ENCODE assay signal across 8 cellular contexts in genomic region chr15:56249080-56249479, GRCh38. TPM values are rescaled to one million over a fixed set of nuclear protein-coding genes. Genes with fewer than 3 reads are reported as not detected.
A peak's percentile ranks its signal among the peaks of the same experiment; 100 is the strongest.
DNase-seq lines count a peak whose midpoint lies in the region; ATAC-seq and TF ChIP-seq lines count a peak whose summit lies in the region.

No MANE protein-coding gene starts in this region.

- H3K27ac Mint-ChIP-seq in GM23338: no peak overlapping the region

- intact Hi-C loops in gastrocnemius medialis (cut with DNase I; ENCODE audit: low total_unique reads): loop anchor here (10.0 kb wide), 3 partner anchors 116 to 1054 kb away; partner anchors contain the start of genes RSL24D1 and TEX9

- H3K36me3 Mint-ChIP-seq in GM23338 (ENCODE audit: low read depth): no peaks in the 10 kb centered on the region

- no peak for TF ChIP-seq POLR2A in gastrocnemius medialis (IDR thresholded peaks at IDR 0.05)

- H2AFZ ChIP-seq in GM23338: no peak overlapping the region

- no peaks in the 10 kb centered on the region for H4K20me1 ChIP-seq in GM23338 (replicated peaks; ENCODE audit: insufficient read depth)

- H3F3A ChIP-seq in GM23338 (replicated peaks; ENCODE audit: low read depth): peaks cover 5% of the 10 kb centered on the region; the same call in 1 of the 2 replicates

- peak; percentile 29 for ATAC-seq in GM23338
- ATAC-seq in gastrocnemius medialis: no peak

- H3K27me3 ChIP-seq in GM23338 (ENCODE audit: insufficient read depth) (no peaks in the 10 kb centered on the region), gastrocnemius medialis (no peaks in the 10 kb centered on the region)

- H3K36me3 ChIP-seq in GM23338 (ENCODE audit: insufficient read depth): no peaks in the 10 kb centered on the region
- H3K36me3 ChIP-seq in gastrocnemius medialis: no peaks in the 10 kb centered on the region

- in situ Hi-C loops in gastrocnemius medialis (cut with MboI; ENCODE audit: low sequenced_read_pairs in 4 of 4): loop anchor here in 1 of 4 donors (25.0 kb wide), 2 partner anchors 112 to 262 kb away; partner anchors contain the start of gene NEDD4

- TF ChIP-seq CTCF in AG09309 (IDR thresholded peaks at IDR 0.05; ENCODE audit: control insufficient read depth, insufficient read depth, low read depth, low read length, missing control alignments): peak; percentile 53
- TF ChIP-seq CTCF in GM23338 (conservative IDR thresholded peaks at IDR 0.05; ENCODE audit: low read depth in 2 of 2): peak; percentile 73 to 79
- TF ChIP-seq CTCF in gastrocnemius medialis (IDR thresholded peaks at IDR 0.05 in 4 of 5, conservative IDR thresholded peaks at IDR 0.05 in 1 of 5): no peak

- H3K27me3 Mint-ChIP-seq in GM23338 (ENCODE audit: insufficient read depth, low read depth, poor library complexity): peaks cover 11% of the 10 kb centered on the region

- peaks cover 27% of the 10 kb centered on the region for H3K4me1 Mint-ChIP-seq in GM23338

- H3K4me2 ChIP-seq in GM23338: no peak overlapping the region

- H3K4me3 ChIP-seq in AG09309 (ENCODE audit: control insufficient read depth, low read depth, low read length) (no peak overlapping the region), GM23338 (no peak overlapping the region), gastrocnemius medialis (no peak overlapping the region)

- no peaks in the 10 kb centered on the region for H3K9me2 ChIP-seq in GM23338 (ENCODE audit: insufficient read depth)

- DNase-seq in AG09309 (ENCODE audit: low read depth) (peak; percentile 37), GM23338 (ENCODE audit: low spot score) (peak; percentile 93), OCI-M1 (lab: John Stamatoyannopoulos, UW) (peak; percentile 88), fibroblast of peridontal ligament (ENCODE audit: extremely low read depth) (peak; percentile 63), gastrocnemius medialis (no peak)
- DNase-seq in activated naive CD4-positive, alpha-beta T cell (lab: John Stamatoyannopoulos, UW): no peak
- DNase-seq in activated CD4-positive, alpha-beta T cell treated with anti-CD3 and anti-CD28 coated beads for 48 hours: no peak
- DNase-seq in central memory CD4-positive, alpha-beta T cell: no peak

- no peaks in the 10 kb centered on the region for H3K79me2 ChIP-seq in GM23338 (replicated peaks; ENCODE audit: insufficient read depth)

- H3K27ac ChIP-seq in GM23338 (ENCODE audit: low read depth): no peak overlapping the region
- no peak overlapping the region for H3K27ac ChIP-seq in gastrocnemius medialis

- H3K9me3 Mint-ChIP-seq in GM23338: no peaks in the 10 kb centered on the region

- no peaks in the 10 kb centered on the region for H3K9me3 ChIP-seq in gastrocnemius medialis

- H3K4me3 Mint-ChIP-seq in GM23338: no peak overlapping the region

- peaks cover 21% of the 10 kb centered on the region for H3K4me1 ChIP-seq in GM23338 (ENCODE audit: insufficient read depth)
- H3K4me1 ChIP-seq in gastrocnemius medialis: peaks cover 18 to 20% of the 10 kb centered on the region in 2 donors

TF ChIP-seq in GM23338, 12 proteins besides CTCF, POLR2A, EP300 and RAD21 (continues in another document):
- TF ChIP-seq ZNF331 (CRISPR knock-in tag; IDR thresholded peaks at IDR 0.05; ENCODE audit: low read depth): no peak
- TF ChIP-seq ETS1 (IDR thresholded peaks at IDR 0.05): no peak
- TF ChIP-seq ZNF114 (CRISPR knock-in tag; IDR thresholded peaks at IDR 0.05): no peak
- no peak for TF ChIP-seq NANOG (IDR thresholded peaks at IDR 0.05; ENCODE audit: borderline replicate concordance)
- no peak for TF ChIP-seq REST (IDR thresholded peaks at IDR 0.05; ENCODE audit: unreplicated experiment)
- no peak for TF ChIP-seq EZH2phosphoT487 (IDR thresholded peaks at IDR 0.05; ENCODE audit: unreplicated experiment)
- TF ChIP-seq STAT1 (IDR thresholded peaks at IDR 0.05; ENCODE audit: unreplicated experiment): no peak
- no peak for TF ChIP-seq POLR2AphosphoS5 (IDR thresholded peaks at IDR 0.05; ENCODE audit: low read depth)

RNA-seq across cellular contexts. Expression of gene RFX7, which starts 5.4 kb away (rescaled TPM):
- 33.6 TPM in 2 replicates for total RNA-seq in GM23338 (2014; rRNA removed; shearing (Covaris generic))
- polyA plus RNA-seq in GM23338 (2016; fragmentation: Nextera tagmentation; extraction: Ambion mirVana): 15.8 and 17.6 TPM in 2 replicates
- total RNA-seq in gastrocnemius medialis: 10 to 100 TPM in 2 of 4 donors, 1 to 10 TPM in 2; 9.6 to 11.7 (median 10.7) TPM

Comparison
In these comparisons a context has a peak if more than half of its experiments do, and no peak if none do; other contexts are left out.
1. DNase-seq: peak in AG09309 (single experiment), GM23338 (single experiment), OCI-M1 (single experiment) and fibroblast of peridontal ligament (single experiment); none in activated naive CD4-positive, alpha-beta T cell (0 of 4), activated CD4-positive, alpha-beta T cell treated with anti-CD3 and anti-CD28 coated beads for 48 hours (single experiment), central memory CD4-positive, alpha-beta T cell (single experiment) and gastrocnemius medialis (0 of 2).
2. CTCF ChIP-seq: peak in AG09309 (single experiment) and GM23338 (2 of 2); none in gastrocnemius medialis (0 of 5).